Comparison of ENCODE assay signal across 8 cellular contexts in the genomic region with DNA sequence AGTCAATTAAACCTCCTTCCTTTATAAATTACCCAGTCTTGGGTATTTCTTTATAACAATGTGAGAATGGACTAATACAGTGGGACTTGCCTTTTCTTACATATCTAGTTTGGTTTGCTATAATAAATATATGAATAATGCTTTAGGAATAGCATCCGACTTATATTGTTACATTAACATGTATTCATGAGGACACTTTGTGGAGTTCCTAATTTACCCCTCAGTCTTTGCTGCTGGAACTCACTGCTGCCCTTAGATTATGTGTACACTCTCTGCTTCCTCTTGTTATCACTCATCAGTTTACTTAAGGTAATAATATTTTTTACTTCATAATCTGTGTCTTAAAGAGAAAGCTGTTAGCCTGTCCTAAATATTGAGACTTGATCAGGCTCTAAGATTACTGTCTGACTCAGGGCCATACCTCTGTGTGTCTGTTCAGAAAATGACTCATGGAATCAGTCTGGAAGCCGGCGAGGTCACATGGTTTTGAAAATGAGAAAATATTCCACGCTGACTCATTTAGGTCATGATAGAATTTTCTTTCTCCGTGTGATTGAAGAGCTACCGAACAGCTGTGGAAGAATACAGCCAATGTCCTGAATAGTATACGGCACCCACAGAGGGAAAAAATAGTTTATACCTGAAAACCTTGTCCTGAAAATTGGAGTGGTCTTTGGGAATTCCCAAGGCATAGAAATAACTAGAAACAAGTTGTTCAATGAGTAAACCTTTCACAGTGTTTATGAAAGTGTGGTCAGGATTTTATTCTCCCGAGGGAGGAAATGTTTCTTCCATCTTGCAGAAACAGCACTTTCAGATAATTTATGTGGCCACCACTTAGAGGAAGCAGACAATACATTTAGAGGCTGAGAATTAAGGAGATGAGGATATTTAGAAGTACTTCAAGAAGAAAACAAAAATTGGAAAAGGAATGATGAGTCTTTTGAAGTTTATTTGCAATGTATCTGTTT.
DNase-seq lines count a peak whose midpoint lies in the region; ATAC-seq and TF ChIP-seq lines count a peak whose summit lies in the region.

No MANE protein-coding gene starts in this region.

- H3K9ac ChIP-seq in SK-N-MC (ENCODE audit: insufficient read length): peak overlapping the region; percentile 20

- no peaks in the 10 kb centered on the region for H3K9me3 ChIP-seq in SK-N-MC (ENCODE audit: low read depth, low read length)
- no peaks in the 10 kb centered on the region for H3K9me3 ChIP-seq in psoas muscle

- intact Hi-C loops in psoas muscle (cut with DNase I): no loop called here

- DNase-seq in activated effector memory CD4-positive, alpha-beta T cell treated with anti-CD3 and anti-CD28 coated beads, Interleukin-2, amount 50 U/mL, for 16 hours: peak; percentile 71
- no peak for DNase-seq in activated effector memory CD4-positive, alpha-beta T cell treated with Interleukin-2 at 50 U/mL for 16 hours
- DNase-seq in SK-N-MC (ENCODE audit: low read depth, low spot score) (peak; percentile 65), erythroblast (lab: John Stamatoyannopoulos, UW) (peak; percentile 75 to 83), psoas muscle (peak; percentile 49 to 58), NCI-H2196 (lab: John Stamatoyannopoulos, UW; ENCODE audit: unreplicated experiment) (no peak), NCI-H82 (lab: John Stamatoyannopoulos, UW) (no peak)

- peak; percentile 25 for TF ChIP-seq POLR2A in erythroblast (IDR thresholded peaks at IDR 0.05; ENCODE audit: low read length)

- 10 to 14% (median 11%) methylated on average over 8 of the region's 8 CpGs for WGBS in psoas muscle, 3 donors

- peaks cover 6% of the 10 kb centered on the region for H3K4me1 ChIP-seq in psoas muscle

- no peaks in the 10 kb centered on the region for H3K36me3 ChIP-seq in SK-N-MC (ENCODE audit: insufficient read depth, low read length)
- H3K36me3 ChIP-seq in psoas muscle (ENCODE audit: insufficient read depth in 1 of 2, low read depth in 1 of 2): no peaks in the 10 kb centered on the region

- no peak overlapping the region for H3K27ac ChIP-seq in SK-N-MC
- peak overlapping the region; percentile 74 for H3K27ac ChIP-seq in psoas muscle

- ATAC-seq in HG03039 (IDR thresholded peaks at IDR 0.05; ENCODE audit: unreplicated experiment) (peak; percentile 90), psoas muscle (peak; percentile 96 to 99 (median 98))

- H3K27me3 ChIP-seq in psoas muscle (ENCODE audit: insufficient read depth in 3 of 3, low read length in 2 of 3): no peaks in the 10 kb centered on the region

- no peak for TF ChIP-seq CTCF in psoas muscle (IDR thresholded peaks at IDR 0.05)

- H3K4me3 ChIP-seq in SK-N-MC: peak overlapping the region; percentile 32; the same call in 1 of the 2 replicates
- peak overlapping the region; percentile 27 for H3K4me3 ChIP-seq in psoas muscle

Comparison
In these comparisons a context has a peak if more than half of its experiments do, and no peak if none do; other contexts are left out.
1. DNase-seq: peak in activated effector memory CD4-positive, alpha-beta T cell treated with anti-CD3 and anti-CD28 coated beads, Interleukin-2, amount 50 U/mL, for 16 hours (single experiment), SK-N-MC (single experiment), erythroblast (2 of 2) and psoas muscle (2 of 2); none in activated effector memory CD4-positive, alpha-beta T cell treated with Interleukin-2 at 50 U/mL for 16 hours (single experiment), NCI-H2196 (single experiment) and NCI-H82 (single experiment).